Comparison of ENCODE assay signal across 1 cellular context in the genomic region with DNA sequence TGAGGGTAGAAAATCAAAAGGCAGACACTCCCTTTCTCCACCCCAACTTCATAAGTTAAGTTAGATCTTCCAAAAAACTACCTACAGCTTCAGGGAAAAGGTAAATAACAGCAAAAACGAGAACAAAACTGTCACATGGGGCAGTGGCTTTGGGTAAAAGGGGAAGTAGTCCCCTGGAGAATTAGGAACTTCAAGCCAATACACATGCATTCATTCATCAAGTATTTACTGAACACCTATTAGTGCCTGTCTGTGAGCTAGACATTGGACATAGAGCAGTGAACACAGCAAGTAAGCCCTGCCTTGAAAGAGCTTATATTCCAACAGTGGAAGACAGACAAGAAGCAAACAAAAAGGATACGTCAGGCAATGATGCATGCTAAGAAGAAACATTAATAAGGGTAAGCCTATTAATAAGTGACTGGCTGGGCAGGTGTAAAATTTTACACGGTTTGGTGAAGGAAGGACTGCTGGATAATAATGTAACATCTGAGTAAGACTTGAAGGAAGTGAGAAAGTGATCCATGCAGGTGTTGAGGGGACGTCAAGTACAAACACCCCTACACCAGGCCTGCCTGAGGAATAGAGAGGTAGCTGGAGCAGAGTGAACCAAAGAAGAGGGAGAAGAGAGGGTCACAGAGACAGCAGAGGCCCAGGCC.
TF ChIP-seq lines count a peak whose summit lies in the region.

No MANE protein-coding gene starts in this region.

TF ChIP-seq in H1, 55 proteins besides CTCF, POLR2A, EP300 and RAD21 (continued from another document):
- no peak for TF ChIP-seq CEBPB (IDR thresholded peaks at IDR 0.05; ENCODE audit: low read depth, low read length)
